Comparison of ENCODE assay signal across 2 cellular contexts in genomic region chr17:81420769-81421462, GRCh38.
TF ChIP-seq lines count a peak whose summit lies in the region.

No MANE protein-coding gene starts in this region.

TF ChIP-seq in IMR-90, 13 proteins besides CTCF, POLR2A, EP300 and RAD21:
- TF ChIP-seq FOS (IDR thresholded peaks at IDR 0.05; ENCODE audit: low read depth, low read length), result no peak
- no peak for TF ChIP-seq SMC3 (IDR thresholded peaks at IDR 0.05; ENCODE audit: low read depth, low read length)
- TF ChIP-seq RFX5 (IDR thresholded peaks at IDR 0.05; ENCODE audit: low read depth, low read length), result no peak
- no peak for TF ChIP-seq CHD1 (IDR thresholded peaks at IDR 0.05; ENCODE audit: low read depth, low read length)
- 0 out of 2 replicates have a peak, but pooled peaks have one; percentile 5 for TF ChIP-seq MAZ (IDR thresholded peaks at IDR 0.05; ENCODE audit: borderline replicate concordance, low read depth, low read length)
- TF ChIP-seq NFE2L2 (IDR thresholded peaks at IDR 0.05; ENCODE audit: low read depth, low read length), result no peak

TF ChIP-seq in liver, 16 proteins besides CTCF, POLR2A, EP300 and RAD21 (continued from another document):
- no peak for TF ChIP-seq MAX (IDR thresholded peaks at IDR 0.05)
